In genomic region chr3:128993461-128994172, GRCh38 we compare ENCODE assay signal across 8 cellular contexts. TPM values are rescaled to one million over a fixed set of nuclear protein-coding genes. Genes with fewer than 3 reads are reported as not detected.
DNase-seq lines count a peak whose midpoint lies in the region; ATAC-seq and TF ChIP-seq lines count a peak whose summit lies in the region.

Gene CFAP92 (minus strand): TSS chr3:128994076. CDS start chr3:128993304, 772 bp downstream.

- no peaks in the 10 kb centered on the region for H3K36me3 ChIP-seq in gastroesophageal sphincter
- no peaks in the 10 kb centered on the region for H3K36me3 ChIP-seq in neutrophil
- no peaks in the 10 kb centered on the region for H3K36me3 ChIP-seq in stomach

- WGBS in gastroesophageal sphincter (ENCODE audit: low coverage in 1 of 2), 2 donors, result 50% methylated on average over 4 of the region's 57 CpGs; no CpG with 5 or more reads in 1 of the 2 donors
- WGBS in stomach, 5 donors, result 4 to 12% (median 9%) methylated on average over 36 to 57 of the region's 57 CpGs

- H3K9me3 ChIP-seq in gastroesophageal sphincter (no peaks in the 10 kb centered on the region), neutrophil (no peaks in the 10 kb centered on the region), stomach (no peaks in the 10 kb centered on the region)

- TF ChIP-seq POLR2A in gastroesophageal sphincter (IDR thresholded peaks at IDR 0.05) (no peak), stomach (IDR thresholded peaks at IDR 0.05) (no peak)

- no peaks in the 10 kb centered on the region for H3K27me3 ChIP-seq in gastroesophageal sphincter
- peaks cover 41% of the 10 kb centered on the region for H3K27me3 ChIP-seq in neutrophil
- no peaks in the 10 kb centered on the region for H3K27me3 ChIP-seq in stomach

- H3K4me1 ChIP-seq in gastroesophageal sphincter, result peaks cover 0 to 19% (median 8%) of the 10 kb centered on the region in 3 donors
- peaks cover 33 to 47% of the 10 kb centered on the region in 2 experiments for H3K4me1 ChIP-seq in neutrophil (ENCODE audit: control insufficient read depth in 1 of 2, insufficient read depth in 1 of 2, low read depth in 1 of 2, low read length in 1 of 2)
- H3K4me1 ChIP-seq in stomach, result peaks cover 13 to 22% (median 20%) of the 10 kb centered on the region in 4 donors

- intact Hi-C loops in CD14-positive monocyte (cut with micrococcal nuclease) (no loop called here), stomach (cut with DNase I; ENCODE audit: low total_unique reads) (no loop called here)

- H3K27me3 Mint-ChIP-seq in CD14-positive monocyte (ENCODE audit: low read depth in 3 of 3), result peaks cover 2 to 11% (median 10%) of the 10 kb centered on the region in 3 donors
- H3K27me3 Mint-ChIP-seq in IgD-negative memory B cell, result peaks cover 2% of the 10 kb centered on the region

- H3K4me3 ChIP-seq in gastroesophageal sphincter (peak within 1 kb of the TSS; percentile 21 to 57), neutrophil (ENCODE audit: low read depth in 1 of 2, low read length in 1 of 2) (peak within 1 kb of the TSS; percentile 80 to 84), stomach (peak within 1 kb of the TSS; percentile 40 to 57 (median 56))

- peak; percentile 86 for ATAC-seq in GM21367 (IDR thresholded peaks at IDR 0.05; ENCODE audit: unreplicated experiment)
- ATAC-seq in gastroesophageal sphincter, result peak; percentile 96

- peak within 1 kb of the TSS; percentile 67 to 83 for H3K4me3 Mint-ChIP-seq in CD14-positive monocyte
- peak within 1 kb of the TSS; percentile 63 to 90 (median 80) for H3K4me3 Mint-ChIP-seq in IgD-negative memory B cell

- DNase-seq in CD14-positive monocyte (ENCODE audit: low spot score), result peak; percentile 88
- DNase-seq in RKO (ENCODE audit: low spot score), result peak; percentile 78
- DNase-seq in activated gamma-delta T cell (lab: John Stamatoyannopoulos, UW), result peak; percentile 81
- peak; percentile 94 for DNase-seq in stomach

- peak within 1 kb of the TSS in 1 of 4 donors; percentile 43 for H3K27ac ChIP-seq in gastroesophageal sphincter
- peak within 1 kb of the TSS; percentile 95 for H3K27ac ChIP-seq in neutrophil
- H3K27ac ChIP-seq in stomach, result peak within 1 kb of the TSS in 2 of 5 donors; percentile 54 to 56

- H3K4me1 Mint-ChIP-seq in CD14-positive monocyte, result peaks cover 32% of the 10 kb centered on the region
- H3K4me1 Mint-ChIP-seq in IgD-negative memory B cell, result peaks cover 7 to 11% (median 10%) of the 10 kb centered on the region in 3 donors

- no peak for TF ChIP-seq EP300 in gastroesophageal sphincter (IDR thresholded peaks at IDR 0.05)
- TF ChIP-seq EP300 in stomach (IDR thresholded peaks at IDR 0.05), result no peak

- peak within 1 kb of the TSS; percentile 23 to 83 (median 68) for H3K27ac Mint-ChIP-seq in CD14-positive monocyte
- peak within 1 kb of the TSS; percentile 55 to 80 (median 59) for H3K27ac Mint-ChIP-seq in IgD-negative memory B cell

- TF ChIP-seq CTCF in CD14-positive monocyte (IDR thresholded peaks at IDR 0.05) (no peak), gastroesophageal sphincter (IDR thresholded peaks at IDR 0.05) (no peak), neutrophil (IDR thresholded peaks at IDR 0.05) (peak; percentile 31), stomach (IDR thresholded peaks at IDR 0.05) (no peak)

- peaks cover 0 to 2% of the 10 kb centered on the region in 2 donors for H3K36me3 Mint-ChIP-seq in CD14-positive monocyte
- no peaks in the 10 kb centered on the region for H3K36me3 Mint-ChIP-seq in IgD-negative memory B cell

- H3K9me3 Mint-ChIP-seq in CD14-positive monocyte (peaks cover 0 to 2% (median 0%) of the 10 kb centered on the region in 7 donors), IgD-negative memory B cell (peaks cover 0 to 4% (median 4%) of the 10 kb centered on the region in 3 donors)

RNA-seq across cellular contexts. Expression of gene CFAP92, which starts in this region (rescaled TPM):
- polyA plus RNA-seq in CD14-positive monocyte (under 1 TPM; 0.19 to 0.50 TPM), IgD-negative memory B cell (not detected), stomach (1 to 10 TPM in 1 of 3 donors, under 1 TPM in 2; 0.50 to 2.7 (median 0.70) TPM)
- total RNA-seq in gastroesophageal sphincter (1 to 10 TPM in 3 of 4 donors, under 1 TPM in 1; 0.96 to 3.3 (median 2.3) TPM), stomach (10 to 100 TPM in 1 of 5 donors, 1 to 10 TPM in 3, under 1 TPM in 1; 0.87 to 13.4 (median 5.2) TPM)

Comparison
In these comparisons a context has a peak if more than half of its experiments do, and no peak if none do; other contexts are left out.
1. Peak in DNase-seq in CD14-positive monocyte; RNA of the gene not detected or under 1 TPM.